In the genomic region with DNA sequence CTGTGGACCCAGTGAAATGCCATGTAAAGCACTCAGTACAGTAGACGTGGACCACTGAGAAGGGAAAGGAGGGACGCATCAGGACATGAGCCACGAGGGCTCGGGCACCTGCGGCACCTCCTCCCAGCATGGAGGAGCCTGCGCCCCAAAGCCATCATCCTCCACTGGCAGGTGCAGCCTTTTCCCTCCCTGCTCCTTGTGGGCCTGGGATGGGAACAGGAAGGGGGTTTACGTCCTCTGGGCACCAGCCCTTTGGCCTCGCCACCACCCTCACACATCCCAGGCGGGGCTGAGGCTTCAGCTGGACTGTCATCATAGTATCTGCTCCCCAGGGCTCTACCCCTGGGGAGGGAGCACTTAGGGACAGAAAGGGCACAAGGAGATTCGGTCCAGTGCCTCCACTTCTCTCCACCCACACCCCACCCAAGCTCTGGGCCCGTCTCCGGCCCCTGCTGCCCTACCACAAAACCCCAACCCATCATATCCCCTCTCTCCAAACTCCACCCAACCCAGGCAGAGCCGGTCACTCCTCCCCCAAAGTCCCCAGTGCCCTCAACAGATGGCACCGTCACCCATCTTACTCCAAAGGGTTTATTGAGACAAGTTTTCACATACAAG, we compare ENCODE assay signal across 13 cellular contexts. TPM values are rescaled to one million over a fixed set of nuclear protein-coding genes. Genes with fewer than 3 reads are reported as not detected.
A peak's percentile ranks its signal among the peaks of the same experiment; 100 is the strongest.
DNase-seq lines count a peak whose midpoint lies in the region; ATAC-seq, FAIRE-seq and TF ChIP-seq lines count a peak whose summit lies in the region.
"Had no signal": no experiment of that assay in that cellular context is flagged by ENCODE, and none has a peak within 500 bp of the region (broad histone marks: within the 10 kb centered on the region; RNA-seq: fewer than 3 reads in every experiment).

No MANE protein-coding gene starts in this region.

- no peak overlapping the region for H3K4ac ChIP-seq in H1 (replicated peaks; ENCODE audit: insufficient read length, low read depth, low read length)

- no peak overlapping the region for H3K23ac ChIP-seq in H1 (ENCODE audit: insufficient read length)

- no peak for TF ChIP-seq RAD21 in H1 (IDR thresholded peaks at IDR 0.05 in 1 of 2, conservative IDR thresholded peaks at IDR 0.05 in 1 of 2; ENCODE audit: low read depth in 2 of 2, low read length in 2 of 2)

- no peak overlapping the region for H2AFZ ChIP-seq in H1 (ENCODE audit: low read length)

- H2BK15ac ChIP-seq in H1 (ENCODE audit: low read length) = no peak overlapping the region

- H3K4me3 ChIP-seq in heart right ventricle (no peak overlapping the region), H1 (ENCODE audit: extremely low read depth in 1 of 4, insufficient read depth in 2 of 4, low read depth in 3 of 4, low read length in 4 of 4) (no peak overlapping the region), vagina (no peak overlapping the region)
- H3K4me3 ChIP-seq: thyroid gland had no signal

- H3K14ac ChIP-seq in H1 (ENCODE audit: insufficient read length) = no peak overlapping the region

- peaks cover 3% of the 10 kb centered on the region for H3K36me3 Mint-ChIP-seq in IgD-negative memory B cell

- peak overlapping the region; percentile 92 to 99 (median 97) for H3K4me3 Mint-ChIP-seq in IgD-negative memory B cell

- H4K20me1 ChIP-seq in H1 (replicated peaks in 1 of 2; ENCODE audit: control insufficient read depth in 1 of 2, insufficient read depth in 2 of 2, low read length in 2 of 2) = peaks cover 7 to 19% of the 10 kb centered on the region in 2 experiments

- TF ChIP-seq POLR2A in H1 (IDR thresholded peaks at IDR 0.05; ENCODE audit: control extremely low read depth in 1 of 2, low read depth in 2 of 2, low read length in 2 of 2) = no peak
- no peak for TF ChIP-seq POLR2A in vagina (IDR thresholded peaks at IDR 0.05)

- H3K27me3 ChIP-seq in heart right ventricle = no peaks in the 10 kb centered on the region
- no peaks in the 10 kb centered on the region for H3K27me3 ChIP-seq in H1 (replicated peaks in 1 of 4; ENCODE audit: control insufficient read depth in 3 of 4, extremely low read depth in 1 of 4, insufficient read depth in 3 of 4, low read length in 3 of 4)
- H3K27me3 ChIP-seq in vagina = no peaks in the 10 kb centered on the region
- no peaks in the 10 kb centered on the region for H3K27me3 ChIP-seq in foreskin keratinocyte
- H3K27me3 ChIP-seq: thyroid gland had no signal

- H2AK5ac ChIP-seq in H1 (ENCODE audit: low read depth, low read length) = no peak overlapping the region

- intact Hi-C loops in heart right ventricle (cut with DNase I) = no loop called here
- intact Hi-C loops in left cardiac atrium (cut with DNase I) = no loop called here
- intact Hi-C loops in vagina (cut with DNase I) = no loop called here

- H3K4me1 Mint-ChIP-seq in IgD-negative memory B cell = peaks cover 29 to 47% (median 38%) of the 10 kb centered on the region in 3 donors

- H3K79me2 ChIP-seq in H1 (ENCODE audit: control insufficient read depth in 1 of 2, insufficient read depth in 2 of 2, low read length in 2 of 2) = peaks cover 0 to 15% of the 10 kb centered on the region in 2 experiments; a peak in 2 of 4 replicates

- CTCF ChIA-PET in H1 (lab: Charles Lee; ENCODE audit: partially characterized antibody) = interaction anchor here (1.0 to 15.8 kb wide), 5 partner anchors 10 to 57 kb away, joined by 5 to 188 read pairs (median 17); no protein-coding TSS in a partner anchor

- H4K5ac ChIP-seq in H1 (ENCODE audit: insufficient read length, low read depth, low read length) = no peak overlapping the region

- no peak overlapping the region for H3K9ac ChIP-seq in H1 (replicated peaks in 1 of 4; ENCODE audit: extremely low read depth in 1 of 4, low read depth in 3 of 4, low read length in 3 of 4)

- H3K27ac Mint-ChIP-seq in IgD-negative memory B cell = peak overlapping the region; percentile 97 to 99 (median 98)

- ATAC-seq in heart right ventricle (no peak), left cardiac atrium (no peak), foreskin keratinocyte (no peak)
- ATAC-seq: sciatic nerve had no signal

- 0 out of 2 replicates have a peak, but pooled peaks cover 4% of the 10 kb centered on the region for H3K79me1 ChIP-seq in H1 (ENCODE audit: low read depth, low read length)

- H2BK120ac ChIP-seq in H1 (replicated peaks; ENCODE audit: low read depth, low read length) = no peak overlapping the region

- H2BK20ac ChIP-seq in H1 (ENCODE audit: low read length) = no peak overlapping the region

- FAIRE-seq in H1 (lab: Jason Lieb, UNC) = no peak
- FAIRE-seq: bronchial epithelial cell had no signal

- no peaks in the 10 kb centered on the region for H3K9me3 ChIP-seq in heart right ventricle
- H3K9me3 ChIP-seq in H1 (ENCODE audit: insufficient read depth in 2 of 2, low read depth in 1 of 2, low read length in 1 of 2) = no peaks in the 10 kb centered on the region
- no peaks in the 10 kb centered on the region for H3K9me3 ChIP-seq in vagina
- H3K9me3 ChIP-seq: thyroid gland had no signal

- H3K36me3 ChIP-seq in heart right ventricle (peaks cover 3 to 58% (median 44%) of the 10 kb centered on the region in 9 donors), H1 (ENCODE audit: control insufficient read depth in 2 of 4, insufficient read depth in 4 of 4, low read length in 3 of 4) (peaks cover 2 to 37% (median 28%) of the 10 kb centered on the region in 4 experiments; a peak in 5 of 8 replicates), vagina (peaks cover 0 to 36% of the 10 kb centered on the region in 2 donors)

- no peaks in the 10 kb centered on the region for H3K27me3 Mint-ChIP-seq in IgD-negative memory B cell

- H3K23me2 ChIP-seq in H1 (ENCODE audit: low read depth, low read length) = peaks cover 11% of the 10 kb centered on the region; the same call in 1 of the 2 replicates

- no peak for DNase-seq in heart right ventricle
- no peak for DNase-seq in left cardiac atrium
- no peak for DNase-seq in H1 (ENCODE audit: low read depth in 1 of 2, low spot score in 2 of 2)
- DNase-seq in vagina (ENCODE audit: extremely low spot score in 2 of 2) = no peak
- no peak for DNase-seq in NCI-H187 (lab: John Stamatoyannopoulos, UW)
- DNase-seq in foreskin keratinocyte = no peak
- no peak for DNase-seq in activated CD4-positive, CD25-positive, alpha-beta regulatory T cell (lab: John Stamatoyannopoulos, UW)
- DNase-seq: COR-L47, NCI-H1436 had no signal

- H2BK12ac ChIP-seq in H1 (ENCODE audit: low read depth, low read length) = no peak overlapping the region

- POLR2A ChIA-PET in H1 (lab: Charles Lee; ENCODE audit: partially characterized antibody) = interaction anchor here (1.2 to 2.8 kb wide), 5 partner anchors 8 to 70 kb away, joined by 3 to 7 read pairs (median 5); a partner anchor contains a TSS

- H3K9me3 Mint-ChIP-seq in IgD-negative memory B cell = no peaks in the 10 kb centered on the region

- TF ChIP-seq CTCF in heart right ventricle (IDR thresholded peaks at IDR 0.05) (no peak), H1 (IDR thresholded peaks at IDR 0.05; ENCODE audit: control extremely low read depth in 1 of 3, insufficient read depth in 1 of 3, low read depth in 1 of 3, low read length in 3 of 3) (no peak), vagina (IDR thresholded peaks at IDR 0.05) (no peak), foreskin keratinocyte (conservative IDR thresholded peaks at IDR 0.05) (no peak)

- no peak overlapping the region; the same call in 1 of the 2 replicates for H4K8ac ChIP-seq in H1 (ENCODE audit: extremely low read depth, insufficient read depth, low read length)

- no peak for TF ChIP-seq EP300 in H1 (IDR thresholded peaks at IDR 0.05; ENCODE audit: borderline replicate concordance in 1 of 2, low read depth in 2 of 2, low read length in 2 of 2)

- H3K27ac ChIP-seq in heart right ventricle = peak overlapping the region in 8 of 10 donors; percentile 78 to 95 (median 91)
- H3K27ac ChIP-seq in H1 (ENCODE audit: low read depth, low read length) = no peak overlapping the region
- peak overlapping the region; percentile 96 for H3K27ac ChIP-seq in vagina
- no peak overlapping the region for H3K27ac ChIP-seq in foreskin keratinocyte

- H3K56ac ChIP-seq in H1 (replicated peaks; ENCODE audit: insufficient read length, low read depth, low read length) = no peak overlapping the region

- no peak overlapping the region for H3K18ac ChIP-seq in H1 (ENCODE audit: extremely low read depth, low read length)

- no peak overlapping the region for H4K91ac ChIP-seq in H1 (replicated peaks; ENCODE audit: insufficient read length, low read length)

- no peak overlapping the region for H2BK5ac ChIP-seq in H1 (ENCODE audit: low read depth, low read length)

- H3K4me1 ChIP-seq in heart right ventricle (peaks cover 8 to 51% (median 33%) of the 10 kb centered on the region in 9 donors), H1 (replicated peaks in 1 of 4; ENCODE audit: control insufficient read depth in 3 of 4, insufficient read depth in 4 of 4, low read length in 3 of 4) (peaks cover 0 to 13% (median 6%) of the 10 kb centered on the region in 4 experiments; a peak in 5 of 7 replicates), vagina (peaks cover 34% of the 10 kb centered on the region), foreskin keratinocyte (no peaks in the 10 kb centered on the region)

- H3K4me2 ChIP-seq in H1 (ENCODE audit: insufficient read depth in 1 of 2, low read depth in 2 of 2, low read length in 2 of 2) = no peak overlapping the region

- WGBS in heart right ventricle, 2 donors = 80 to 82% methylated on average over 14 of the region's 14 CpGs
- WGBS in H1 (ENCODE audit: extremely low coverage in 1 of 2, insufficient coverage in 1 of 2, insufficient read length in 1 of 2, insufficient replicate concordance in 2 of 2, low coverage in 1 of 2, low lambda C conversion rate in 2 of 2, missing lambda C conversion rate in 1 of 2), 2 experiments = 78% methylated on average over 11 of the region's 14 CpGs; no CpG with 5 or more reads in 1 of the 2 experiments

RNA-seq across cellular contexts. Expression of a gene that starts 2.1 kb away (rescaled TPM):
- total RNA-seq in heart right ventricle (10 to 100 TPM; 11.7 to 22.7 (median 12.4) TPM), left cardiac atrium (10 to 100 TPM; 14.9 to 18.0 TPM), vagina (49.4 TPM), foreskin keratinocyte (40.8 and 44.6 TPM in 2 replicates)
- polyA plus RNA-seq in heart right ventricle (10 to 100 TPM; 15.9 to 19.5 TPM), IgD-negative memory B cell (143 TPM), H1 (2011; rRNA removed) (24.4 and 34.9 TPM in 2 replicates), foreskin keratinocyte (47.2 and 50.4 TPM in 2 replicates)
- 63.8 and 73.1 TPM in 2 replicates for total RNA-seq in H1 (2021; fragmentation: NEBNext Ultra II Directional; extraction: Animal tissue kit (Norgen Biotek cat#: 25700))
- 21.8 TPM for polyA plus RNA-seq in H1 (2011; cell fraction: cytosol; rRNA removed)
- polyA plus RNA-seq in H1 (2011; cell fraction: nucleus; rRNA removed) = 52.7 TPM
- 40.6 to 71.6 TPM (median 66.7 TPM) in 4 replicates for polyA plus RNA-seq in H1 (2012, experiment 1 of 2)
- polyA plus RNA-seq in H1 (2012, experiment 2 of 2) = 66.5 TPM
- 39.4 TPM for polyA plus RNA-seq in H1 (2013, experiment 1 of 2)
- polyA plus RNA-seq in H1 (2013, experiment 2 of 2) = 39.7 TPM
- polyA minus RNA-seq in H1 (2011; rRNA and poly(A)+ RNA removed) = 19.5 and 29.8 TPM in 2 replicates
- 43.1 TPM for polyA minus RNA-seq in H1 (2011; cell fraction: cytosol; rRNA and poly(A)+ RNA removed)
- 20.4 TPM for polyA minus RNA-seq in H1 (2011; cell fraction: nucleus; rRNA and poly(A)+ RNA removed)

RNA-seq across cellular contexts. Expression of a gene that starts 26.8 kb away (rescaled TPM):
- total RNA-seq in heart right ventricle (10 to 100 TPM; 14.6 to 22.8 (median 19.7) TPM), left cardiac atrium (10 to 100 TPM; 12.4 to 17.3 TPM), vagina (14.7 TPM), foreskin keratinocyte (11.9 and 14.8 TPM in 2 replicates)
- polyA plus RNA-seq in heart right ventricle (10 to 100 TPM; 13.0 to 20.3 TPM), IgD-negative memory B cell (5.9 TPM), H1 (2011; rRNA removed) (17.1 and 29.1 TPM in 2 replicates), foreskin keratinocyte (9.9 and 10.0 TPM in 2 replicates)
- total RNA-seq in H1 (2021; fragmentation: NEBNext Ultra II Directional; extraction: Animal tissue kit (Norgen Biotek cat#: 25700)) = 24.4 and 24.8 TPM in 2 replicates
- 16.6 TPM for polyA plus RNA-seq in H1 (2011; cell fraction: cytosol; rRNA removed)
- 36.2 TPM for polyA plus RNA-seq in H1 (2011; cell fraction: nucleus; rRNA removed)
- 22.3 to 27.7 TPM (median 25.3 TPM) in 4 replicates for polyA plus RNA-seq in H1 (2012, experiment 1 of 2)
- 18.2 TPM for polyA plus RNA-seq in H1 (2012, experiment 2 of 2)
- polyA plus RNA-seq in H1 (2013, experiment 1 of 2) = 31.2 TPM
- 30.1 TPM for polyA plus RNA-seq in H1 (2013, experiment 2 of 2)
- 9.1 and 10.6 TPM in 2 replicates for polyA minus RNA-seq in H1 (2011; rRNA and poly(A)+ RNA removed)
- 10.7 TPM for polyA minus RNA-seq in H1 (2011; cell fraction: cytosol; rRNA and poly(A)+ RNA removed)
- polyA minus RNA-seq in H1 (2011; cell fraction: nucleus; rRNA and poly(A)+ RNA removed) = 13.1 TPM

RNA-seq across cellular contexts. Expression of a gene that starts 27.2 kb away (rescaled TPM):
- total RNA-seq in heart right ventricle = 10 to 100 TPM; 43.3 to 56.1 (median 50.0) TPM
- polyA plus RNA-seq in heart right ventricle = 10 to 100 TPM; 50.4 to 63.3 TPM
- total RNA-seq in left cardiac atrium = 10 to 100 TPM; 37.2 to 61.9 TPM
- 33.3 TPM for polyA plus RNA-seq in IgD-negative memory B cell
- total RNA-seq in H1 (2021; fragmentation: NEBNext Ultra II Directional; extraction: Animal tissue kit (Norgen Biotek cat#: 25700)) = 120 and 124 TPM in 2 replicates
- polyA plus RNA-seq in H1 (2011; rRNA removed) = 187 and 298 TPM in 2 replicates
- 187 TPM for polyA plus RNA-seq in H1 (2011; cell fraction: cytosol; rRNA removed)
- polyA plus RNA-seq in H1 (2011; cell fraction: nucleus; rRNA removed) = 357 TPM
- polyA plus RNA-seq in H1 (2012, experiment 1 of 2) = 79.5 to 127 TPM (median 116 TPM) in 4 replicates
- polyA plus RNA-seq in H1 (2012, experiment 2 of 2) = 86.4 TPM
- 74.9 TPM for polyA plus RNA-seq in H1 (2013, experiment 1 of 2)
- polyA plus RNA-seq in H1 (2013, experiment 2 of 2) = 72.9 TPM
- polyA minus RNA-seq in H1 (2011; rRNA and poly(A)+ RNA removed) = 98.5 and 101 TPM in 2 replicates
- polyA minus RNA-seq in H1 (2011; cell fraction: cytosol; rRNA and poly(A)+ RNA removed) = 89.5 TPM
- polyA minus RNA-seq in H1 (2011; cell fraction: nucleus; rRNA and poly(A)+ RNA removed) = 111 TPM
- 85.0 TPM for total RNA-seq in vagina
- 66.6 and 68.4 TPM in 2 replicates for total RNA-seq in foreskin keratinocyte
- 58.0 and 58.2 TPM in 2 replicates for polyA plus RNA-seq in foreskin keratinocyte

RNA-seq across cellular contexts. Expression of a gene that starts 58.1 kb away (rescaled TPM):
- total RNA-seq in heart right ventricle (10 to 100 TPM in 7 of 10 donors, 1 to 10 TPM in 3; 6.9 to 29.3 (median 14.9) TPM), left cardiac atrium (10 to 100 TPM; 15.1 to 15.4 TPM), vagina (13.8 TPM), foreskin keratinocyte (0.04 TPM in 1 of 2 replicates, not detected in the other)
- polyA plus RNA-seq in heart right ventricle (1 to 10 TPM; 3.9 to 5.0 TPM), IgD-negative memory B cell (not detected), H1 (2011; rRNA removed) (1.8 and 1.9 TPM in 2 replicates), foreskin keratinocyte (0.02 and 0.06 TPM in 2 replicates)
- 1.5 and 2.0 TPM in 2 replicates for total RNA-seq in H1 (2021; fragmentation: NEBNext Ultra II Directional; extraction: Animal tissue kit (Norgen Biotek cat#: 25700))
- polyA plus RNA-seq in H1 (2011; cell fraction: cytosol; rRNA removed) = 1.8 TPM
- 2.1 TPM for polyA plus RNA-seq in H1 (2011; cell fraction: nucleus; rRNA removed)
- 1.1 to 1.4 TPM (median 1.2 TPM) in 4 replicates for polyA plus RNA-seq in H1 (2012, experiment 1 of 2)
- 1.4 TPM for polyA plus RNA-seq in H1 (2012, experiment 2 of 2)
- 1.3 TPM for polyA plus RNA-seq in H1 (2013, experiment 1 of 2)
- polyA plus RNA-seq in H1 (2013, experiment 2 of 2) = 1.3 TPM
- 0.61 and 1.2 TPM in 2 replicates for polyA minus RNA-seq in H1 (2011; rRNA and poly(A)+ RNA removed)
- polyA minus RNA-seq in H1 (2011; cell fraction: cytosol; rRNA and poly(A)+ RNA removed) = 0.81 TPM
- 1.00 TPM for polyA minus RNA-seq in H1 (2011; cell fraction: nucleus; rRNA and poly(A)+ RNA removed)

Comparison
In these comparisons a context has a peak if more than half of its experiments do, and no peak if none do; other contexts are left out.
1. H3K27ac ChIP-seq: peak in heart right ventricle (8 of 10) and vagina (single experiment); none in H1 (single experiment) and foreskin keratinocyte (single experiment).